11 cellular contexts compared by ENCODE assay signal in the genomic region with DNA sequence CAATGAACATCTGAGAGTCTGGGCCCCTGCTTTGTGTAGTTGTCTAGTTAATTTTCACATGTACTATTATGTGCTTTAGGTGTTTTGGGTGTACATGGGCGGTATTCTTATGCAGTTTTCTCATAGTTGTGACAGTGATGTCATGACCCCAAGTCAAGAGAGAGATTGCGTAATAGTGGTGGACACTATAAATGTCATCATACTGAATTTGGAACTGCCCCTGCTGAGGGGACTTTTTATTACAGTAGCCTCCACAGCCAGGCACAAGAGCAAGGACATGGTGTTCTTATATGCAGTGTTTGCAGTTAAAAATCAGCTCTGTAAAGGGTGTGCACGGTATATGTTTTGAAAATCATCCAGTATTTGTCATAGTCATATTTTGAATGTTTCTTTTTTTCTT. TPM values are rescaled to one million over a fixed set of nuclear protein-coding genes. Genes with fewer than 3 reads are reported as not detected.
DNase-seq lines count a peak whose midpoint lies in the region; ATAC-seq and TF ChIP-seq lines count a peak whose summit lies in the region.
"Had no signal": no experiment of that assay in that cellular context is flagged by ENCODE, and none has a peak within 500 bp of the region (broad histone marks: within the 10 kb centered on the region; RNA-seq: fewer than 3 reads in every experiment).

No MANE protein-coding gene starts in this region.

- H3K27ac Mint-ChIP-seq in HFFc6: peak overlapping the region; percentile 85
- H3K27ac Mint-ChIP-seq: stimulated activated naive CD8-positive, alpha-beta T cell treated with anti-CD3 and anti-CD28 coated beads, Interleukin-15, Interleukin-2, amounts not matched to agents 100 ng/mL and 50 ng/mL, for 24 hours had no signal

- H3K4me3 Mint-ChIP-seq in HFFc6: no peak overlapping the region
- H3K4me3 Mint-ChIP-seq: stimulated activated naive CD8-positive, alpha-beta T cell treated with anti-CD3 and anti-CD28 coated beads, Interleukin-15, Interleukin-2, amounts not matched to agents 100 ng/mL and 50 ng/mL, for 24 hours had no signal

- ATAC-seq in HG02852 (IDR thresholded peaks at IDR 0.05; ENCODE audit: unreplicated experiment) (no peak), HG03342 (IDR thresholded peaks at IDR 0.05; ENCODE audit: unreplicated experiment) (no peak)

- H3K27ac ChIP-seq in ascending aorta (peak overlapping the region; percentile 93 to 96), layer of hippocampus (ENCODE audit: low read depth, low read length) (peak overlapping the region; percentile 42)

- H3K36me3 ChIP-seq in ascending aorta (peaks cover 29 to 39% of the 10 kb centered on the region in 2 donors), skeletal muscle satellite cell (ENCODE audit: insufficient read depth, low read length) (peaks cover 32% of the 10 kb centered on the region), BE2C (peaks cover 49% of the 10 kb centered on the region)

- H3K4me1 Mint-ChIP-seq in HFFc6 (ENCODE audit: low read depth): peaks cover 64% of the 10 kb centered on the region

- H3K27me3 ChIP-seq in ascending aorta: no peaks in the 10 kb centered on the region
- no peaks in the 10 kb centered on the region for H3K27me3 ChIP-seq in layer of hippocampus (ENCODE audit: control insufficient read depth, insufficient read depth, low read length)
- H3K27me3 ChIP-seq in skeletal muscle satellite cell (ENCODE audit: control insufficient read depth, insufficient read depth, low read length): no peaks in the 10 kb centered on the region
- H3K27me3 ChIP-seq in BE2C: no peaks in the 10 kb centered on the region

- H3K4me3 ChIP-seq in ascending aorta (no peak overlapping the region), skeletal muscle satellite cell (ENCODE audit: low read length) (no peak overlapping the region), BE2C (ENCODE audit: low read depth, low read length) (no peak overlapping the region)

- H3K9me3 Mint-ChIP-seq in HFFc6: no peaks in the 10 kb centered on the region
- H3K9me3 Mint-ChIP-seq: stimulated activated naive CD8-positive, alpha-beta T cell treated with anti-CD3 and anti-CD28 coated beads, Interleukin-15, Interleukin-2, amounts not matched to agents 100 ng/mL and 50 ng/mL, for 24 hours had no signal

- no peak overlapping the region for H3K4me2 ChIP-seq in skeletal muscle satellite cell (ENCODE audit: low read length)

- DNase-seq in HFFc6 (no peak), ascending aorta (ENCODE audit: low spot score in 2 of 2) (peak in 1 of 2 donors; percentile 43), cortex of kidney (lab: John Stamatoyannopoulos, UW) (no peak), BE2C (no peak)
- DNase-seq: activated naive CD4-positive, alpha-beta T cell; NCI-H187 treated with DMSO at 0.1 percent for 48 hours had no signal

- H3K9ac ChIP-seq in skeletal muscle satellite cell (ENCODE audit: low read depth, low read length): peak overlapping the region; percentile 1

- TF ChIP-seq CTCF in HFFc6 (IDR thresholded peaks at IDR 0.05): no peak
- TF ChIP-seq CTCF in ascending aorta (IDR thresholded peaks at IDR 0.05): no peak
- TF ChIP-seq CTCF in BE2C (IDR thresholded peaks at IDR 0.05; ENCODE audit: low read depth, low read length): no peak

- H3K4me1 ChIP-seq in ascending aorta (peaks cover 19 to 81% of the 10 kb centered on the region in 2 donors), skeletal muscle satellite cell (ENCODE audit: control insufficient read depth, insufficient read depth, low read length) (peaks cover 77% of the 10 kb centered on the region), BE2C (0 out of 2 replicates have a peak, but pooled peaks cover 4% of the 10 kb centered on the region)

- intact Hi-C loops in ascending aorta (cut with DNase I): loop anchor here (2.0 kb wide), 1 partner anchor 15 kb away; no protein-coding TSS in a partner anchor

- peaks cover 43% of the 10 kb centered on the region for H3K36me3 Mint-ChIP-seq in HFFc6 (ENCODE audit: low read depth)

- H3K27me3 Mint-ChIP-seq in HFFc6 (ENCODE audit: insufficient read depth): no peaks in the 10 kb centered on the region
- H3K27me3 Mint-ChIP-seq: stimulated activated naive CD8-positive, alpha-beta T cell treated with anti-CD3 and anti-CD28 coated beads, Interleukin-15, Interleukin-2, amounts not matched to agents 100 ng/mL and 50 ng/mL, for 24 hours had no signal

- H3K9me3 ChIP-seq in ascending aorta (no peaks in the 10 kb centered on the region), skeletal muscle satellite cell (replicated peaks; ENCODE audit: low read length) (no peaks in the 10 kb centered on the region), BE2C (no peaks in the 10 kb centered on the region)

RNA-seq across cellular contexts. Expression of a gene that starts 29.5 kb away (rescaled TPM):
- total RNA-seq in HFFc6 (2021; fragmentation: NEBNext Ultra II Directional; extraction: Animal tissue kit (Norgen Biotek cat#: 25700)): 10 to 100 TPM; 43.1 to 63.5 (median 51.8) TPM
- 228 TPM for total RNA-seq in ascending aorta
- 58.1 and 107 TPM in 2 replicates for total RNA-seq in skeletal muscle satellite cell (2012; rRNA removed)
- polyA plus RNA-seq in BE2C (2012; ENCODE audit: insufficient read depth, insufficient read length, low read depth): 45.7 TPM
